In genomic region chr4:7872264-7872771, GRCh38 we compare ENCODE assay signal across 10 cellular contexts.
DNase-seq lines count a peak whose midpoint lies in the region; ATAC-seq and TF ChIP-seq lines count a peak whose summit lies in the region.
"Had no signal": no experiment of that assay in that cellular context is flagged by ENCODE, and none has a peak within 500 bp of the region (broad histone marks: within the 10 kb centered on the region; RNA-seq: fewer than 3 reads in every experiment).

No MANE protein-coding gene starts in this region.

- H3K36me3 ChIP-seq in esophagus muscularis mucosa (peaks cover 0 to 29% (median 8%) of the 10 kb centered on the region in 4 donors), psoas muscle (ENCODE audit: insufficient read depth in 1 of 2, low read depth in 1 of 2) (peaks cover 0 to 13% of the 10 kb centered on the region in 2 donors)
- H3K36me3 ChIP-seq in CD8-positive, alpha-beta T cell (ENCODE audit: insufficient read depth, low read length) = no peaks in the 10 kb centered on the region
- H3K36me3 ChIP-seq: colonic mucosa had no signal

- ATAC-seq in psoas muscle = peak; percentile 85 to 93 (median 88)
- ATAC-seq in CD8-positive, alpha-beta T cell = no peak

- 24% methylated on average over 4 of the region's 4 CpGs for WGBS in esophagus muscularis mucosa
- 8 to 17% (median 13%) methylated on average over 4 of the region's 4 CpGs for WGBS in psoas muscle, 3 donors

- peaks cover 22% of the 10 kb centered on the region for H3K4me1 Mint-ChIP-seq in CD8-positive, alpha-beta T cell (ENCODE audit: low read depth)

- H3K4me3 ChIP-seq in esophagus muscularis mucosa (no peak overlapping the region), psoas muscle (peak overlapping the region; percentile 70)
- no peak overlapping the region for H3K4me3 ChIP-seq in CD8-positive, alpha-beta T cell (ENCODE audit: low read depth, low read length)
- H3K4me3 ChIP-seq: colonic mucosa, upper lobe of left lung had no signal

- no peaks in the 10 kb centered on the region for H3K9me3 Mint-ChIP-seq in CD8-positive, alpha-beta T cell

- intact Hi-C loops in esophagus muscularis mucosa (cut with DNase I) (no loop called here), psoas muscle (cut with DNase I) (no loop called here)
- intact Hi-C loops in CD8-positive, alpha-beta T cell (cut with DNase I, micrococcal nuclease) = no loop called here

- H3K4me3 Mint-ChIP-seq in CD8-positive, alpha-beta T cell = no peak overlapping the region

- TF ChIP-seq EP300 in esophagus muscularis mucosa (IDR thresholded peaks at IDR 0.05) = no peak

- H3K27ac ChIP-seq in esophagus muscularis mucosa (replicated peaks in 1 of 4) (peak overlapping the region; percentile 70 to 72 (median 70)), psoas muscle (peak overlapping the region; percentile 74)
- no peak overlapping the region for H3K27ac ChIP-seq in CD8-positive, alpha-beta T cell (ENCODE audit: low read depth, low read length)
- H3K27ac ChIP-seq: colonic mucosa, upper lobe of left lung had no signal

- no peaks in the 10 kb centered on the region for H3K27me3 ChIP-seq in esophagus muscularis mucosa
- H3K27me3 ChIP-seq in psoas muscle (ENCODE audit: insufficient read depth in 3 of 3, low read length in 2 of 3) = peaks cover 0 to 2% (median 0%) of the 10 kb centered on the region in 3 donors
- no peaks in the 10 kb centered on the region for H3K27me3 ChIP-seq in CD8-positive, alpha-beta T cell (ENCODE audit: insufficient read depth, low read length)
- H3K27me3 ChIP-seq: colonic mucosa, upper lobe of left lung had no signal

- H3K27me3 Mint-ChIP-seq in CD8-positive, alpha-beta T cell (ENCODE audit: low read depth) = no peaks in the 10 kb centered on the region

- no peak for TF ChIP-seq POLR2A in esophagus muscularis mucosa (IDR thresholded peaks at IDR 0.05; ENCODE audit: low read depth)

- no peaks in the 10 kb centered on the region for H3K9me3 ChIP-seq in esophagus muscularis mucosa
- no peaks in the 10 kb centered on the region for H3K9me3 ChIP-seq in psoas muscle
- H3K9me3 ChIP-seq in CD8-positive, alpha-beta T cell (ENCODE audit: low read length) = no peaks in the 10 kb centered on the region
- H3K9me3 ChIP-seq: colonic mucosa, upper lobe of left lung had no signal

- H3K27ac Mint-ChIP-seq in CD8-positive, alpha-beta T cell = no peak overlapping the region

- H3K4me1 ChIP-seq in esophagus muscularis mucosa (peaks cover 16 to 71% (median 64%) of the 10 kb centered on the region in 4 donors), psoas muscle (peaks cover 12% of the 10 kb centered on the region)
- H3K4me1 ChIP-seq in CD8-positive, alpha-beta T cell (ENCODE audit: insufficient read depth, low read length) = peaks cover 7% of the 10 kb centered on the region
- H3K4me1 ChIP-seq: colonic mucosa had no signal

- CTCF ChIA-PET in CD8-positive, alpha-beta T cell (lab: Charles Lee) = no interaction called here

- DNase-seq in EH (ENCODE audit: low read depth) (peak; percentile 95), NCI-H446 treated with DMSO at 0.1 percent for 48 hours (lab: John Stamatoyannopoulos, UW) (peak; percentile 95), esophagus muscularis mucosa (ENCODE audit: extremely low spot score) (no peak), psoas muscle (peak; percentile 79 to 89), NK-92 (lab: John Stamatoyannopoulos, UW; ENCODE audit: unreplicated experiment) (no peak), SIG-M5 treated with dmso at 0.1 percent for 504 hours (lab: John Stamatoyannopoulos, UW; ENCODE audit: unreplicated experiment) (no peak), NOMO-1 (lab: John Stamatoyannopoulos, UW; ENCODE audit: unreplicated experiment in 2 of 2) (no peak)
- DNase-seq in CD8-positive, alpha-beta T cell = no peak
- DNase-seq: colonic mucosa, upper lobe of left lung had no signal

- POLR2A ChIA-PET in CD8-positive, alpha-beta T cell (lab: Charles Lee) = no interaction called here

- TF ChIP-seq CTCF in esophagus muscularis mucosa (IDR thresholded peaks at IDR 0.05) (no peak), psoas muscle (IDR thresholded peaks at IDR 0.05) (no peak)
- no peak for TF ChIP-seq CTCF in CD8-positive, alpha-beta T cell (IDR thresholded peaks at IDR 0.05)

- peaks cover 6% of the 10 kb centered on the region for H3K36me3 Mint-ChIP-seq in CD8-positive, alpha-beta T cell

Comparison
In these comparisons a context has a peak if more than half of its experiments do, and no peak if none do; other contexts are left out.
1. DNase-seq: peak in EH (single experiment), NCI-H446 treated with DMSO at 0.1 percent for 48 hours (single experiment) and psoas muscle (2 of 2); none in esophagus muscularis mucosa (single experiment), NK-92 (single experiment), SIG-M5 treated with dmso at 0.1 percent for 504 hours (single experiment), NOMO-1 (0 of 2) and CD8-positive, alpha-beta T cell (0 of 7).